17 cellular contexts compared by ENCODE assay signal in genomic region chr6:38387461-38387860, GRCh38.
DNase-seq lines count a peak whose midpoint lies in the region; ATAC-seq, FAIRE-seq and TF ChIP-seq lines count a peak whose summit lies in the region.
"Had no signal": no experiment of that assay in that cellular context is flagged by ENCODE, and none has a peak within 500 bp of the region (broad histone marks: within the 10 kb centered on the region; RNA-seq: fewer than 3 reads in every experiment).

No MANE protein-coding gene starts in this region.

- H2AK5ac ChIP-seq in mesenchymal stem cell (ENCODE audit: low read length, severe bottlenecking) = no peak overlapping the region

- no peak for FAIRE-seq in K562 (lab: Jason Lieb, UNC)
- FAIRE-seq: H1, HTR-8/SVneo had no signal

- no peak for TF ChIP-seq POLR2A in K562 (conservative IDR thresholded peaks at IDR 0.05)

- H3K4me3 ChIP-seq in left ventricle myocardium inferior (no peak overlapping the region), K562 (no peak overlapping the region), mesenchymal stem cell (ENCODE audit: insufficient read depth in 1 of 2, low read depth in 1 of 2, low read length in 2 of 2) (no peak overlapping the region), subcutaneous abdominal adipose tissue (ENCODE audit: low read depth in 1 of 5, low read length in 5 of 5) (no peak overlapping the region)
- H3K4me3 ChIP-seq: BLaER1, GM12878 had no signal

- no peak overlapping the region for H2BK120ac ChIP-seq in mesenchymal stem cell (ENCODE audit: low read depth, low read length)

- H3K27me3 ChIP-seq in left ventricle myocardium inferior (ENCODE audit: low read depth) = no peaks in the 10 kb centered on the region
- H3K27me3 ChIP-seq in K562 (ENCODE audit: control insufficient read depth in 2 of 2, insufficient read depth in 2 of 2, low read length in 2 of 2) = no peaks in the 10 kb centered on the region
- H3K27me3 ChIP-seq in mesenchymal stem cell (ENCODE audit: control insufficient read depth in 1 of 2, insufficient read depth in 1 of 2, low read length in 2 of 2) = no peaks in the 10 kb centered on the region
- no peaks in the 10 kb centered on the region for H3K27me3 ChIP-seq in subcutaneous abdominal adipose tissue (ENCODE audit: control insufficient read depth in 5 of 5, insufficient read depth in 4 of 5, low read length in 5 of 5)
- H3K27me3 ChIP-seq: BLaER1 had no signal

- DNase-seq in left ventricle myocardium inferior = no peak
- DNase-seq in left ventricle myocardium superior = no peak
- DNase-seq in K562 (ENCODE audit: extremely low read depth in 1 of 4, low spot score in 3 of 4) = no peak
- no peak for DNase-seq in mesenchymal stem cell
- DNase-seq in activated effector memory CD4-positive, alpha-beta T cell treated with Interleukin-2 at 50 U/mL for 16 hours = no peak
- DNase-seq in activated T-helper 2 cell treated with anti-CD3 and anti-CD28 coated beads, Interferon-gamma antibody, Interleukin-2, Interleukin-4, amounts not matched to agents 10 μg/mL and 5 μg/mL and 100 μg/mL, durations not matched to agents 14 hours and 24 hours and 36 hours (ENCODE audit: low spot score) = no peak
- DNase-seq: 8988T; Calu3; CD8-positive, alpha-beta T cell; DMS79 treated with DMSO at 0.1 percent for 48 hours; H9 had no signal

- no peak overlapping the region for H4K8ac ChIP-seq in mesenchymal stem cell (ENCODE audit: low read length)

- H3K9ac ChIP-seq in K562 (ENCODE audit: insufficient read depth in 1 of 2, low read depth in 2 of 2, low read length in 2 of 2) = no peak overlapping the region
- H3K9ac ChIP-seq in mesenchymal stem cell (ENCODE audit: low read length) = peak overlapping the region; percentile 59
- H3K9ac ChIP-seq in subcutaneous abdominal adipose tissue (ENCODE audit: low read length in 5 of 5) = no peak overlapping the region
- H3K9ac ChIP-seq: BLaER1 had no signal

- no peak overlapping the region for H3K18ac ChIP-seq in mesenchymal stem cell (ENCODE audit: low read depth in 1 of 2, low read length in 2 of 2)

- no peaks in the 10 kb centered on the region for H3K9me1 ChIP-seq in K562 (ENCODE audit: control insufficient read depth, insufficient read depth, low read length)

- H3K9me3 ChIP-seq in left ventricle myocardium inferior (replicated peaks) = no peaks in the 10 kb centered on the region
- no peaks in the 10 kb centered on the region for H3K9me3 ChIP-seq in K562 (replicated peaks; ENCODE audit: control insufficient read depth, insufficient read depth, low read depth, low read length)
- H3K9me3 ChIP-seq in mesenchymal stem cell (ENCODE audit: control insufficient read depth, low read length) = no peaks in the 10 kb centered on the region
- H3K9me3 ChIP-seq in subcutaneous abdominal adipose tissue (ENCODE audit: control insufficient read depth in 5 of 5, low read length in 5 of 5) = no peaks in the 10 kb centered on the region
- H3K9me3 ChIP-seq: BLaER1 had no signal

- H3K27ac ChIP-seq in left ventricle myocardium inferior (replicated peaks) (peak overlapping the region; percentile 51), K562 (ENCODE audit: extremely low read depth, low read depth, low read length) (no peak overlapping the region), mesenchymal stem cell (ENCODE audit: low read length, poor library complexity, severe bottlenecking) (no peak overlapping the region), subcutaneous abdominal adipose tissue (ENCODE audit: low read depth, low read length) (peak overlapping the region; percentile 66)
- H3K27ac ChIP-seq: BLaER1 had no signal

- H3K79me1 ChIP-seq in mesenchymal stem cell (replicated peaks; ENCODE audit: low read length, poor library complexity, severe bottlenecking) = peaks cover 2% of the 10 kb centered on the region

- H3K36me3 ChIP-seq in left ventricle myocardium inferior (no peaks in the 10 kb centered on the region), K562 (ENCODE audit: control insufficient read depth, insufficient read depth, low read length) (no peaks in the 10 kb centered on the region), mesenchymal stem cell (ENCODE audit: control insufficient read depth in 1 of 2, insufficient read depth in 2 of 2, low read depth in 1 of 2, low read length in 2 of 2) (no peaks in the 10 kb centered on the region), subcutaneous abdominal adipose tissue (ENCODE audit: control insufficient read depth in 5 of 5, insufficient read depth in 5 of 5, low read length in 5 of 5) (no peaks in the 10 kb centered on the region)
- H3K36me3 ChIP-seq: BLaER1 had no signal

- intact Hi-C loops in left ventricle myocardium inferior (cut with micrococcal nuclease) = no loop called here
- intact Hi-C loops in left ventricle myocardium superior (cut with micrococcal nuclease) = no loop called here
- intact Hi-C loops in K562 (cut with micrococcal nuclease) = no loop called here
- intact Hi-C loops in activated T-helper 2 cell treated with anti-CD3 and anti-CD28 coated beads, Interferon-gamma antibody, Interleukin-2, Interleukin-4, amounts not matched to agents 10 μg/mL and 5 μg/mL and 100 μg/mL, durations not matched to agents 14 hours and 24 hours and 36 hours (cut with micrococcal nuclease) = no loop called here

- H3K23ac ChIP-seq in mesenchymal stem cell (ENCODE audit: low read length in 2 of 2) = no peak overlapping the region

- H3K9me3 Mint-ChIP-seq in activated T-helper 2 cell treated with anti-CD3 and anti-CD28 coated beads, Interferon-gamma antibody, Interleukin-2, Interleukin-4, amounts not matched to agents 10 μg/mL and 5 μg/mL and 100 μg/mL, durations not matched to agents 14 hours and 24 hours and 36 hours = no peaks in the 10 kb centered on the region
- H3K9me3 Mint-ChIP-seq: CD8-positive, alpha-beta T cell; H9 had no signal

- H2BK15ac ChIP-seq in mesenchymal stem cell (ENCODE audit: low read depth, poor library complexity, severe bottlenecking) = no peak overlapping the region

- H3K4ac ChIP-seq in mesenchymal stem cell (ENCODE audit: low read depth in 1 of 2, low read length in 2 of 2) = no peak overlapping the region

- H2AFZ ChIP-seq in K562 (ENCODE audit: low read depth, low read length) (no peak overlapping the region), mesenchymal stem cell (ENCODE audit: low read depth, low read length) (no peak overlapping the region)

- ATAC-seq in left ventricle myocardium superior (no peak), K562 (no peak), HG02885 (IDR thresholded peaks at IDR 0.05; ENCODE audit: poor library complexity, unreplicated experiment) (no peak)
- ATAC-seq: CD8-positive, alpha-beta T cell; GM12878 had no signal

- no peak overlapping the region for H2BK5ac ChIP-seq in mesenchymal stem cell (ENCODE audit: low read depth, low read length, poor library complexity, severe bottlenecking)

- peaks cover 26% of the 10 kb centered on the region for H3K4me1 ChIP-seq in left ventricle myocardium inferior
- no peaks in the 10 kb centered on the region for H3K4me1 ChIP-seq in K562 (replicated peaks in 1 of 2; ENCODE audit: control insufficient read depth in 2 of 2, insufficient read depth in 2 of 2, low read length in 2 of 2)
- peaks cover 3% of the 10 kb centered on the region for H3K4me1 ChIP-seq in mesenchymal stem cell (ENCODE audit: control insufficient read depth, insufficient read depth, low read depth, low read length)
- peaks cover 0 to 16% (median 5%) of the 10 kb centered on the region in 5 donors for H3K4me1 ChIP-seq in subcutaneous abdominal adipose tissue (ENCODE audit: control insufficient read depth in 5 of 5, insufficient read depth in 5 of 5, low read length in 5 of 5)
- H3K4me1 ChIP-seq: BLaER1 had no signal

- POLR2A ChIA-PET in K562 (lab: Yijun Ruan, JAX) = no interaction called here

- TF ChIP-seq RAD21 in K562 (CRISPR knock-in tag; conservative IDR thresholded peaks at IDR 0.05 in 1 of 2, IDR thresholded peaks at IDR 0.05 in 1 of 2) = no peak

- H3K27me3 Mint-ChIP-seq in activated T-helper 2 cell treated with anti-CD3 and anti-CD28 coated beads, Interferon-gamma antibody, Interleukin-2, Interleukin-4, amounts not matched to agents 10 μg/mL and 5 μg/mL and 100 μg/mL, durations not matched to agents 14 hours and 24 hours and 36 hours (ENCODE audit: low read depth) = no peaks in the 10 kb centered on the region

- no TSS peak for BruUV-seq in K562 (replicated peaks; lab: Mats Ljungman, UMichigan)

- no peak overlapping the region for H3K4me3 Mint-ChIP-seq in activated T-helper 2 cell treated with anti-CD3 and anti-CD28 coated beads, Interferon-gamma antibody, Interleukin-2, Interleukin-4, amounts not matched to agents 10 μg/mL and 5 μg/mL and 100 μg/mL, durations not matched to agents 14 hours and 24 hours and 36 hours (ENCODE audit: low read depth)
- H3K4me3 Mint-ChIP-seq: CD8-positive, alpha-beta T cell; H9 had no signal

- H3K4me1 Mint-ChIP-seq in activated T-helper 2 cell treated with anti-CD3 and anti-CD28 coated beads, Interferon-gamma antibody, Interleukin-2, Interleukin-4, amounts not matched to agents 10 μg/mL and 5 μg/mL and 100 μg/mL, durations not matched to agents 14 hours and 24 hours and 36 hours (ENCODE audit: low read depth) = no peaks in the 10 kb centered on the region

- no peaks in the 10 kb centered on the region for H3K79me2 ChIP-seq in K562 (ENCODE audit: control insufficient read depth, insufficient read depth, low read length)

- no peak overlapping the region for H4K91ac ChIP-seq in mesenchymal stem cell (ENCODE audit: low read length)

- H3K14ac ChIP-seq in mesenchymal stem cell (ENCODE audit: low read length in 2 of 2) = no peak overlapping the region

- no peaks in the 10 kb centered on the region for H3K36me3 Mint-ChIP-seq in activated T-helper 2 cell treated with anti-CD3 and anti-CD28 coated beads, Interferon-gamma antibody, Interleukin-2, Interleukin-4, amounts not matched to agents 10 μg/mL and 5 μg/mL and 100 μg/mL, durations not matched to agents 14 hours and 24 hours and 36 hours (ENCODE audit: low read depth)

- CTCF ChIA-PET in K562 (lab: Yijun Ruan, JAX; ENCODE audit: low intra/inter-chr PET ratio) = no interaction called here

- no peak overlapping the region for H2BK12ac ChIP-seq in mesenchymal stem cell (ENCODE audit: low read length in 2 of 2)

- TF ChIP-seq CTCF in left ventricle myocardium inferior (IDR thresholded peaks at IDR 0.05; ENCODE audit: borderline replicate concordance) (no peak), K562 (IDR thresholded peaks at IDR 0.05 in 2 of 3, conservative IDR thresholded peaks at IDR 0.05 in 1 of 3; ENCODE audit: insufficient read depth in 2 of 3, low read depth in 1 of 3, low read length in 3 of 3) (no peak)

- TF ChIP-seq EP300 in K562 (IDR thresholded peaks at IDR 0.05; ENCODE audit: low read length) = no peak

- H3K4me2 ChIP-seq in K562 (ENCODE audit: insufficient read depth, low read length) = no peak overlapping the region
- no peak overlapping the region for H3K4me2 ChIP-seq in mesenchymal stem cell (ENCODE audit: low read length, poor library complexity, severe bottlenecking)
- H3K4me2 ChIP-seq: BLaER1 had no signal

- 17% methylated on average over 2 of the region's 2 CpGs for WGBS in K562 (ENCODE audit: insufficient coverage, low coverage, missing lambda C conversion rate)
- no CpG with 5 or more reads among the region's 2 CpGs for WGBS in mesenchymal stem cell

- H4K20me1 ChIP-seq in K562 (replicated peaks; ENCODE audit: control insufficient read depth, insufficient read depth, low read length) = no peaks in the 10 kb centered on the region
- H4K20me1 ChIP-seq: BLaER1 had no signal

- no peak overlapping the region for H3K27ac Mint-ChIP-seq in activated T-helper 2 cell treated with anti-CD3 and anti-CD28 coated beads, Interferon-gamma antibody, Interleukin-2, Interleukin-4, amounts not matched to agents 10 μg/mL and 5 μg/mL and 100 μg/mL, durations not matched to agents 14 hours and 24 hours and 36 hours
- H3K27ac Mint-ChIP-seq: CD8-positive, alpha-beta T cell; H9 had no signal

- in situ Hi-C loops in K562 (cut with MboI) = no loop called here

Comparison
In these comparisons a context has a peak if more than half of its experiments do, and no peak if none do; other contexts are left out.
1. H3K27ac ChIP-seq: peak in left ventricle myocardium inferior (single experiment) and subcutaneous abdominal adipose tissue (single experiment); none in K562 (single experiment) and mesenchymal stem cell (single experiment).